ENCODE assay signal across 20 cellular contexts in genomic region chr18:70004698-70005097, GRCh38. TPM values are rescaled to one million over a fixed set of nuclear protein-coding genes. Genes with fewer than 3 reads are reported as not detected.
DNase-seq lines count a peak whose midpoint lies in the region; ATAC-seq, FAIRE-seq and TF ChIP-seq lines count a peak whose summit lies in the region.
"Had no signal": no experiment of that assay in that cellular context is flagged by ENCODE, and none has a peak within 500 bp of the region (broad histone marks: within the 10 kb centered on the region; RNA-seq: fewer than 3 reads in every experiment).

No MANE protein-coding gene starts in this region.

- intact Hi-C loops in ascending aorta (cut with DNase I) (no loop called here), left ventricle myocardium inferior (cut with micrococcal nuclease) (no loop called here), pancreas (cut with DNase I) (no loop called here), MCF 10A (cut with micrococcal nuclease) (no loop called here), breast epithelium (cut with DNase I; ENCODE audit: low total_unique reads) (no loop called here)

- POLR2A ChIA-PET in MCF 10A (lab: Yijun Ruan, JAX), result no interaction called here

- no peak overlapping the region for H3K4me3 Mint-ChIP-seq in MCF 10A (ENCODE audit: unreplicated experiment)
- H3K4me3 Mint-ChIP-seq: HFFc6 had no signal

- BruUV-seq in MCF 10A (replicated peaks; lab: Mats Ljungman, UMichigan), result no TSS peak

- H3K27ac ChIP-seq in ascending aorta (peak overlapping the region; percentile 66 to 75), left ventricle myocardium inferior (replicated peaks) (peak overlapping the region; percentile 84), pancreas (peak overlapping the region in 2 of 4 donors; percentile 45 to 55), breast epithelium (no peak overlapping the region)
- H3K27ac ChIP-seq: C4-2B, KMS-11, Peyer's patch had no signal

- no peak overlapping the region for H3K27ac Mint-ChIP-seq in MCF 10A (ENCODE audit: low read depth, unreplicated experiment)
- H3K27ac Mint-ChIP-seq: HFFc6 had no signal

- H3K36me3 Mint-ChIP-seq in MCF 10A (ENCODE audit: insufficient read depth, unreplicated experiment), result peaks cover 73% of the 10 kb centered on the region

- H3K4me1 Mint-ChIP-seq in MCF 10A (ENCODE audit: insufficient read depth, unreplicated experiment), result no peaks in the 10 kb centered on the region

- no peak for FAIRE-seq in pancreas (lab: Jason Lieb, UNC)
- FAIRE-seq: GM12892 had no signal

- H3K4me1 ChIP-seq in ascending aorta (peaks cover 0 to 2% of the 10 kb centered on the region in 2 donors), left ventricle myocardium inferior (peaks cover 49% of the 10 kb centered on the region), pancreas (peaks cover 8 to 20% (median 17%) of the 10 kb centered on the region in 3 donors), breast epithelium (no peaks in the 10 kb centered on the region)

- H3K27me3 ChIP-seq in ascending aorta (no peaks in the 10 kb centered on the region), left ventricle myocardium inferior (ENCODE audit: low read depth) (no peaks in the 10 kb centered on the region), pancreas (no peaks in the 10 kb centered on the region), breast epithelium (no peaks in the 10 kb centered on the region)
- H3K27me3 ChIP-seq: Peyer's patch had no signal

- H3K36me3 ChIP-seq in ascending aorta (peaks cover 0 to 4% of the 10 kb centered on the region in 2 donors), left ventricle myocardium inferior (peaks cover 12% of the 10 kb centered on the region), pancreas (no peaks in the 10 kb centered on the region), breast epithelium (no peaks in the 10 kb centered on the region)

- TF ChIP-seq POLR2A in breast epithelium (IDR thresholded peaks at IDR 0.05), result no peak

- H3K9me3 Mint-ChIP-seq in MCF 10A (ENCODE audit: unreplicated experiment), result peaks cover 9% of the 10 kb centered on the region
- H3K9me3 Mint-ChIP-seq: HFFc6 had no signal

- TF ChIP-seq CTCF in ascending aorta (IDR thresholded peaks at IDR 0.05) (no peak), choroid plexus epithelial cell (conservative IDR thresholded peaks at IDR 0.05; ENCODE audit: low read depth, low read length) (no peak), left ventricle myocardium inferior (IDR thresholded peaks at IDR 0.05; ENCODE audit: borderline replicate concordance) (no peak), pancreas (IDR thresholded peaks at IDR 0.05) (no peak), MCF 10A (IDR thresholded peaks at IDR 0.05; ENCODE audit: unreplicated experiment) (no peak), breast epithelium (IDR thresholded peaks at IDR 0.05) (no peak)

- H3K4me3 ChIP-seq in ascending aorta (peak overlapping the region in 1 of 2 donors; percentile 33), choroid plexus epithelial cell (ENCODE audit: low read depth, low read length) (no peak overlapping the region), left ventricle myocardium inferior (peak overlapping the region; percentile 24), pancreas (no peak overlapping the region), breast epithelium (no peak overlapping the region)
- H3K4me3 ChIP-seq: Peyer's patch had no signal

- no peaks in the 10 kb centered on the region for H3K27me3 Mint-ChIP-seq in MCF 10A (ENCODE audit: insufficient read depth, unreplicated experiment)

- ATAC-seq in pancreas, result peak; percentile 74 to 85 (median 84)

- no peak for DNase-seq in ascending aorta (ENCODE audit: low spot score in 2 of 2)
- peak; percentile 42 for DNase-seq in choroid plexus epithelial cell (ENCODE audit: low read depth)
- no peak for DNase-seq in left ventricle myocardium inferior
- no peak for DNase-seq in pancreas
- DNase-seq in NCI-H2107 treated with DMSO at 0.1 percent for 48 hours (lab: John Stamatoyannopoulos, UW; ENCODE audit: unreplicated experiment), result no peak
- DNase-seq in MCF 10A (ENCODE audit: unreplicated experiment), result no peak
- no peak for DNase-seq in activated gamma-delta T cell treated with Interleukin-2 at 50 U/mL for 16 hours
- DNase-seq in breast epithelium (ENCODE audit: low spot score in 2 of 2), result no peak
- DNase-seq: DMS 273 treated with DMSO at 0.1 percent for 48 hours, GF-D8, HFFc6, NCI-H1048, NCI-H1436 treated with DMSO at 0.1 percent for 48 hours, NCI-H2029 treated with DMSO at 0.1 percent for 48 hours, NCI-H748 treated with DMSO at 0.1 percent for 48 hours, Peyer's patch, SHP77 had no signal

- CTCF ChIA-PET in MCF 10A (lab: Yijun Ruan, JAX), result interaction anchor here (1.0 kb wide), 1 partner anchor 145 kb away, joined by 3 read pairs; no protein-coding TSS in a partner anchor

- 31 to 35% methylated on average over 4 of the region's 4 CpGs for WGBS in pancreas, 2 donors

- H3K9me3 ChIP-seq in ascending aorta (no peaks in the 10 kb centered on the region), left ventricle myocardium inferior (replicated peaks) (peaks cover 8% of the 10 kb centered on the region), pancreas (no peaks in the 10 kb centered on the region), breast epithelium (peaks cover 0 to 2% of the 10 kb centered on the region in 2 donors)
- H3K9me3 ChIP-seq: Peyer's patch had no signal

RNA-seq across cellular contexts. Expression of gene CD226, which starts 57.0 kb away (rescaled TPM):
- total RNA-seq in ascending aorta (3.3 TPM), left ventricle myocardium inferior (0.91 TPM), pancreas (1 to 10 TPM in 1 of 6 donors, under 1 TPM in 5; 0.12 to 1.1 (median 0.49) TPM), MCF 10A (2022) (2.6 and 3.4 TPM in 2 replicates), breast epithelium (1 to 10 TPM; 1.8 to 4.9 (median 2.1) TPM)
- under 1 TPM; 0.07 to 0.19 TPM for polyA plus RNA-seq in pancreas

Comparison
In these comparisons a context has a peak if more than half of its experiments do, and no peak if none do; other contexts are left out.
1. H3K27ac ChIP-seq: peak in ascending aorta (2 of 2) and left ventricle myocardium inferior (single experiment); none in breast epithelium (0 of 2).